ENCODE assay signal across 9 cellular contexts in the genomic region with DNA sequence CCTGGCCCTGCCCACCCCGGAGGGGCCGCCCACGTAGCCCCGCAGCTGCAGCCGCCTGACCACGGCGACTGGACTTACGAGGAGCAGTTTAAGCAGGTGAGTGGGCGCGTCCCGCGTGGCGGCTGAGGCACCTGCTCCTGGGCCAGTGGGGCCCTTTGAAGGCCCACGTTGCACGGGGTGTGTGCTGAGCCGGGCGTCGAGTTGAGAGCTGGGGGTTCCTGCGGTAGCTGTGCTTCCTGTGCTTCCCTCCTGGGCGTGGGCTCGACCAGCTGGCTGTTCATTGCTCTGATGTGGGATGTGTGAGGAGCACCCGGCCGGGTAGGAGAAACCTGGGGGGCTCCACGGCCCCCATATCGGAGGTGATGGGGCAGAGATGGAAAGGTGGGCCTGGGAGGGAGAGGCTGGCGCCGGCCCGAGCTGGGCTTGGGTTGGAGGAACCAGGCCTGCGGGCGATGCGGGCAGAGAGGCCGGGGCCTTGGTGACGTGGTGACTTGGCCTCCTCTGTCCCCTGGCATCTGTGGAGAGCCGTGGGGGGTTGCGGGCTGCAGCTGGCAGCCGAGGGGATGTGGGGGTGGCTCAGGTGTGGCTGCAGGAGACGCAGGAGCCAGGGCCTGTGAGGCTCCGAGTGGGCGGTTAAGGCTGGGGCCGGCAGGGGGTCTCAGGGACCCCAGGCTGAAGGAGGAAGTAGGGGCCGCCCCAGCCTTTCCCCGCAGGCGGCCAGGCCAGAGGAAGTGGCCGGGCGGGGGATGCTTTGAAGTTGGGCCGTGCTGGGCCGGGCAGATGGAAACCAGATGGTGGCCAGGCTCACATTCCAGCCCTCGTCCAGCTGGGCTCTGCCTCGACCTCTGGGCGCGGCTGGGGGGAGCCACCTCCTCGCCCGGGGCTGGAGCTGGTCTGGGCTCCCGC. TPM values are rescaled to one million over a fixed set of nuclear protein-coding genes. Genes with fewer than 3 reads are reported as not detected.
DNase-seq lines count a peak whose midpoint lies in the region; ATAC-seq and TF ChIP-seq lines count a peak whose summit lies in the region.
"Had no signal": no experiment of that assay in that cellular context is flagged by ENCODE, and none has a peak within 500 bp of the region (broad histone marks: within the 10 kb centered on the region; RNA-seq: fewer than 3 reads in every experiment).

No MANE protein-coding gene starts in this region.

- TF ChIP-seq CTCF in CD14-positive monocyte (IDR thresholded peaks at IDR 0.05) (no peak), adrenal gland (IDR thresholded peaks at IDR 0.05) (no peak), left ventricle myocardium inferior (IDR thresholded peaks at IDR 0.05; ENCODE audit: borderline replicate concordance) (no peak)

- H3K36me3 Mint-ChIP-seq in CD14-positive monocyte: peaks cover 24 to 50% of the 10 kb centered on the region in 2 donors

- DNase-seq in CD14-positive monocyte (ENCODE audit: low spot score): no peak
- DNase-seq in adrenal gland: peak in 6 of 7 donors; percentile 33 to 80 (median 59)
- DNase-seq in left ventricle myocardium inferior: peak; percentile 84
- peak; percentile 90 for DNase-seq in smooth muscle cell of the brain vasculature (ENCODE audit: low read depth, low spot score)
- no peak for DNase-seq in central memory CD4-positive, alpha-beta T cell
- no peak for DNase-seq in SIG-M5 (lab: John Stamatoyannopoulos, UW)

- 57 to 67% (median 62%) methylated on average over 27 to 54 of the region's 54 CpGs for WGBS in adrenal gland, 4 donors

- peak; percentile 91 for TF ChIP-seq EP300 in Ishikawa (IDR thresholded peaks at IDR 0.05; ENCODE audit: borderline replicate concordance)

- peaks cover 0 to 1% (median 0%) of the 10 kb centered on the region in 3 donors for H3K27me3 Mint-ChIP-seq in CD14-positive monocyte (ENCODE audit: low read depth in 3 of 3)

- no peak overlapping the region for H3K4me3 ChIP-seq in adrenal gland
- peak overlapping the region; percentile 50 for H3K4me3 ChIP-seq in left ventricle myocardium inferior

- H3K4me1 ChIP-seq in adrenal gland (replicated peaks in 1 of 2) (peaks cover 14 to 25% of the 10 kb centered on the region in 2 donors), left ventricle myocardium inferior (peaks cover 47% of the 10 kb centered on the region)

- TF ChIP-seq POLR2A in adrenal gland (IDR thresholded peaks at IDR 0.05): no peak

- intact Hi-C loops in CD14-positive monocyte (cut with micrococcal nuclease) (no loop called here), adrenal gland (cut with DNase I) (no loop called here), left ventricle myocardium inferior (cut with micrococcal nuclease) (no loop called here)

- H3K9me3 ChIP-seq in adrenal gland (replicated peaks in 1 of 3) (no peaks in the 10 kb centered on the region), left ventricle myocardium inferior (replicated peaks) (no peaks in the 10 kb centered on the region)

- H3K36me3 ChIP-seq in adrenal gland (replicated peaks in 1 of 2): no peaks in the 10 kb centered on the region
- peaks cover 7% of the 10 kb centered on the region for H3K36me3 ChIP-seq in left ventricle myocardium inferior

- peak overlapping the region; percentile 74 to 92 (median 86) for H3K27ac Mint-ChIP-seq in CD14-positive monocyte

- peaks cover 72% of the 10 kb centered on the region for H3K4me1 Mint-ChIP-seq in CD14-positive monocyte

- peak overlapping the region; percentile 73 to 87 for H3K4me3 Mint-ChIP-seq in CD14-positive monocyte

- H3K9me3 Mint-ChIP-seq in CD14-positive monocyte: peaks cover 0 to 2% (median 0%) of the 10 kb centered on the region in 7 donors

- H3K27me3 ChIP-seq in adrenal gland: no peaks in the 10 kb centered on the region
- H3K27me3 ChIP-seq in left ventricle myocardium inferior (ENCODE audit: low read depth): no peaks in the 10 kb centered on the region

- TF ChIP-seq RAD21 in Ishikawa (IDR thresholded peaks at IDR 0.05; ENCODE audit: low read depth): peak; percentile 21; the same call in 1 of the 2 replicates

- H3K27ac ChIP-seq in adrenal gland: peak overlapping the region in 3 of 5 donors; percentile 38 to 79 (median 54)
- H3K27ac ChIP-seq in left ventricle myocardium inferior (replicated peaks): peak overlapping the region; percentile 74

- no peak for ATAC-seq in HG03565 (IDR thresholded peaks at IDR 0.05; ENCODE audit: unreplicated experiment)

TF ChIP-seq in Ishikawa, 13 proteins besides CTCF, POLR2A, EP300 and RAD21:
- TF ChIP-seq TAF1 (IDR thresholded peaks at IDR 0.05; ENCODE audit: low read depth): 0 out of 2 replicates have a peak, but pooled peaks have one; percentile 20
- TF ChIP-seq EGR1 (IDR thresholded peaks at IDR 0.05): peak; percentile 76
- peak; percentile 99 for TF ChIP-seq TCF12 (IDR thresholded peaks at IDR 0.05; ENCODE audit: low read depth)
- no peak for TF ChIP-seq CEBPB (IDR thresholded peaks at IDR 0.05)
- peak; percentile 69 for TF ChIP-seq FOXM1 (IDR thresholded peaks at IDR 0.05; ENCODE audit: borderline replicate concordance, low read depth)
- TF ChIP-seq, protein P1, sequence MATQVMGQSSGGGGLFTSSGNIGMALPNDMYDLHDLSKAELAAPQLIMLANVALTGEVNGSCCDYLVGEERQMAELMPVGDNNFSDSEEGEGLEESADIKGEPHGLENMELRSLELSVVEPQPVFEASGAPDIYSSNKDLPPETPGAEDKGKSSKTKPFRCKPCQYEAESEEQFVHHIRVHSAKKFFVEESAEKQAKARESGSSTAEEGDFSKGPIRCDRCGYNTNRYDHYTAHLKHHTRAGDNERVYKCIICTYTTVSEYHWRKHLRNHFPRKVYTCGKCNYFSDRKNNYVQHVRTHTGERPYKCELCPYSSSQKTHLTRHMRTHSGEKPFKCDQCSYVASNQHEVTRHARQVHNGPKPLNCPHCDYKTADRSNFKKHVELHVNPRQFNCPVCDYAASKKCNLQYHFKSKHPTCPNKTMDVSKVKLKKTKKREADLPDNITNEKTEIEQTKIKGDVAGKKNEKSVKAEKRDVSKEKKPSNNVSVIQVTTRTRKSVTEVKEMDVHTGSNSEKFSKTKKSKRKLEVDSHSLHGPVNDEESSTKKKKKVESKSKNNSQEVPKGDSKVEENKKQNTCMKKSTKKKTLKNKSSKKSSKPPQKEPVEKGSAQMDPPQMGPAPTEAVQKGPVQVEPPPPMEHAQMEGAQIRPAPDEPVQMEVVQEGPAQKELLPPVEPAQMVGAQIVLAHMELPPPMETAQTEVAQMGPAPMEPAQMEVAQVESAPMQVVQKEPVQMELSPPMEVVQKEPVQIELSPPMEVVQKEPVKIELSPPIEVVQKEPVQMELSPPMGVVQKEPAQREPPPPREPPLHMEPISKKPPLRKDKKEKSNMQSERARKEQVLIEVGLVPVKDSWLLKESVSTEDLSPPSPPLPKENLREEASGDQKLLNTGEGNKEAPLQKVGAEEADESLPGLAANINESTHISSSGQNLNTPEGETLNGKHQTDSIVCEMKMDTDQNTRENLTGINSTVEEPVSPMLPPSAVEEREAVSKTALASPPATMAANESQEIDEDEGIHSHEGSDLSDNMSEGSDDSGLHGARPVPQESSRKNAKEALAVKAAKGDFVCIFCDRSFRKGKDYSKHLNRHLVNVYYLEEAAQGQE (IDR thresholded peaks at IDR 0.05; ENCODE audit: low read depth): no peak
- TF ChIP-seq, protein P2, sequence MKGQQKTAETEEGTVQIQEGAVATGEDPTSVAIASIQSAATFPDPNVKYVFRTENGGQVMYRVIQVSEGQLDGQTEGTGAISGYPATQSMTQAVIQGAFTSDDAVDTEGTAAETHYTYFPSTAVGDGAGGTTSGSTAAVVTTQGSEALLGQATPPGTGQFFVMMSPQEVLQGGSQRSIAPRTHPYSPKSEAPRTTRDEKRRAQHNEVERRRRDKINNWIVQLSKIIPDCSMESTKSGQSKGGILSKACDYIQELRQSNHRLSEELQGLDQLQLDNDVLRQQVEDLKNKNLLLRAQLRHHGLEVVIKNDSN (IDR thresholded peaks at IDR 0.05): peak; percentile 33; the same call in 1 of the 2 replicates
- TF ChIP-seq NFIC (IDR thresholded peaks at IDR 0.05): peak; percentile 93
- 0 out of 2 replicates have a peak, but pooled peaks have one; percentile 49 for TF ChIP-seq YY1 (IDR thresholded peaks at IDR 0.05; ENCODE audit: low read depth)
- no peak for TF ChIP-seq CREB1 (IDR thresholded peaks at IDR 0.05; ENCODE audit: low read depth)
- peak; percentile 95 for TF ChIP-seq ZBTB7A (IDR thresholded peaks at IDR 0.05; ENCODE audit: low read depth)
- TF ChIP-seq MAX (IDR thresholded peaks at IDR 0.05): peak; percentile 75
- peak; percentile 96 for TF ChIP-seq TEAD4 (IDR thresholded peaks at IDR 0.05)
TF ChIP-seq in Ishikawa: peak in this region for 10.

RNA-seq across cellular contexts. Expression of gene ARID3A, which starts 7.1 kb away (rescaled TPM):
- polyA plus RNA-seq in CD14-positive monocyte: 1 to 10 TPM; 2.1 to 3.2 TPM
- total RNA-seq in adrenal gland: 10 to 100 TPM in 1 of 8 donors, 1 to 10 TPM in 7; 4.2 to 10.2 (median 8.3) TPM
- 1 to 10 TPM; 1.6 to 6.7 (median 2.1) TPM for polyA plus RNA-seq in adrenal gland
- total RNA-seq in left ventricle myocardium inferior: 4.8 TPM

RNA-seq across cellular contexts. Expression of gene KISS1R, which starts 15.8 kb away (rescaled TPM):
- polyA plus RNA-seq in CD14-positive monocyte (not detected), adrenal gland (not detected)
- total RNA-seq in adrenal gland (under 1 TPM in 1 of 8 donors, not detected in 7; 0.25 TPM), left ventricle myocardium inferior (not detected)

RNA-seq across cellular contexts. Expression of gene R3HDM4, which starts 19.9 kb away (rescaled TPM):
- polyA plus RNA-seq in CD14-positive monocyte (10 to 100 TPM; 78.7 to 99.9 TPM), adrenal gland (10 to 100 TPM; 19.8 to 59.5 (median 57.7) TPM)
- total RNA-seq in adrenal gland (10 to 100 TPM in 7 of 8 donors, 1 to 10 TPM in 1; 8.9 to 40.5 (median 29.6) TPM), left ventricle myocardium inferior (21.6 TPM)

RNA-seq across cellular contexts. Expression of gene RNU6-9, which starts 39.6 kb away (rescaled TPM):
- not detected for polyA plus RNA-seq in CD14-positive monocyte
- not detected for total RNA-seq in adrenal gland
- polyA plus RNA-seq in adrenal gland: not detected
- not detected for total RNA-seq in left ventricle myocardium inferior
- polyA plus RNA-seq: esophagus had no signal

RNA-seq across cellular contexts. Expression of gene MED16, which starts 39.9 kb away (rescaled TPM):
- polyA plus RNA-seq in CD14-positive monocyte: 10 to 100 TPM; 20.7 to 37.4 TPM
- total RNA-seq in adrenal gland: 100 to 1,000 TPM in 1 of 8 donors, 10 to 100 TPM in 7; 46.1 to 101 (median 62.6) TPM
- 100 to 1,000 TPM in 2 of 3 donors, 1 to 10 TPM in 1; 5.3 to 139 (median 127) TPM for polyA plus RNA-seq in adrenal gland
- total RNA-seq in left ventricle myocardium inferior: 19.4 TPM

Comparison
In these comparisons a context has a peak if more than half of its experiments do, and no peak if none do; other contexts are left out.
1. DNase-seq: peak in adrenal gland (6 of 7), left ventricle myocardium inferior (single experiment) and smooth muscle cell of the brain vasculature (single experiment); none in CD14-positive monocyte (single experiment), central memory CD4-positive, alpha-beta T cell (single experiment) and SIG-M5 (single experiment).